Comparison of ENCODE assay signal across 14 cellular contexts in genomic region chr4:23305026-23305425, GRCh38.
DNase-seq lines count a peak whose midpoint lies in the region; ATAC-seq, FAIRE-seq and TF ChIP-seq lines count a peak whose summit lies in the region.
"Had no signal": no experiment of that assay in that cellular context is flagged by ENCODE, and none has a peak within 500 bp of the region (broad histone marks: within the 10 kb centered on the region; RNA-seq: fewer than 3 reads in every experiment).

No MANE protein-coding gene starts in this region.

- no peak for TF ChIP-seq CTCF in MM.1S (IDR thresholded peaks at IDR 0.05; ENCODE audit: low read length)
- no peak for TF ChIP-seq CTCF in bronchial epithelial cell (IDR thresholded peaks at IDR 0.05; ENCODE audit: insufficient read depth, low read length, severe bottlenecking)
- no peak for TF ChIP-seq CTCF in heart right ventricle (IDR thresholded peaks at IDR 0.05)

- peak overlapping the region; percentile 49 for H2AFZ ChIP-seq in MM.1S (ENCODE audit: low read length)

- H3K36me3 ChIP-seq in MM.1S (replicated peaks; ENCODE audit: insufficient read depth, low read length) (no peaks in the 10 kb centered on the region), bronchial epithelial cell (ENCODE audit: control insufficient read depth, insufficient read depth, low read length) (no peaks in the 10 kb centered on the region), heart right ventricle (no peaks in the 10 kb centered on the region)
- H3K36me3 ChIP-seq: heart left ventricle, prostate gland had no signal

- H3K4me1 ChIP-seq in MM.1S (ENCODE audit: low read length) (0 out of 2 replicates have a peak, but pooled peaks cover 5% of the 10 kb centered on the region), heart right ventricle (peaks cover 0 to 4% (median 0%) of the 10 kb centered on the region in 9 donors)
- H3K4me1 ChIP-seq: heart left ventricle, prostate gland had no signal

- no peaks in the 10 kb centered on the region for H3K27me3 ChIP-seq in MM.1S (replicated peaks; ENCODE audit: insufficient read depth, low read length)
- H3K27me3 ChIP-seq in bronchial epithelial cell (ENCODE audit: control insufficient read depth, insufficient read depth, low read length), result no peaks in the 10 kb centered on the region
- H3K27me3 ChIP-seq in heart right ventricle, result no peaks in the 10 kb centered on the region
- H3K27me3 ChIP-seq: heart left ventricle had no signal

- H3K4me3 ChIP-seq in MM.1S (ENCODE audit: low read length) (peak overlapping the region; percentile 15; the same call in 1 of the 2 replicates), bronchial epithelial cell (ENCODE audit: low read depth, low read length) (no peak overlapping the region), heart right ventricle (no peak overlapping the region)
- H3K4me3 ChIP-seq: heart left ventricle, prostate gland had no signal

- no peaks in the 10 kb centered on the region for H3K79me2 ChIP-seq in MM.1S (ENCODE audit: low read length)

- H3F3A ChIP-seq in MM.1S (ENCODE audit: insufficient read depth, low read length), result no peaks in the 10 kb centered on the region

- H3K9me3 ChIP-seq in MM.1S (replicated peaks; ENCODE audit: insufficient read depth, low read length), result no peaks in the 10 kb centered on the region
- H3K9me3 ChIP-seq in heart right ventricle, result no peaks in the 10 kb centered on the region
- H3K9me3 ChIP-seq: heart left ventricle, prostate gland had no signal

- DNase-seq in activated CD4-positive, CD25-positive, alpha-beta regulatory T cell treated with anti-CD3 and anti-CD28 coated beads, Interleukin-2, amount 50 U/mL, for 72 hours, result no peak
- DNase-seq in MM.1S, result peak; percentile 51
- DNase-seq in bronchial epithelial cell (ENCODE audit: low read depth), result peak; percentile 17
- no peak for DNase-seq in heart right ventricle
- no peak for DNase-seq in NCI-H82 (lab: John Stamatoyannopoulos, UW)
- DNase-seq: effector memory CD4-positive, alpha-beta T cell; heart left ventricle; stimulated activated CD4-positive, alpha-beta T cell treated with anti-CD3 and anti-CD28 coated beads, Interleukin-4, amount 100 ng/mL, for 1 hour; T-helper 17 cell had no signal

- 40 to 77% methylated on average over 1 of the region's 1 CpG for WGBS in heart right ventricle, 2 donors

- no peaks in the 10 kb centered on the region for H3K9me2 ChIP-seq in MM.1S (replicated peaks; ENCODE audit: insufficient read depth, low read length)

- no peaks in the 10 kb centered on the region for H4K20me1 ChIP-seq in MM.1S (ENCODE audit: insufficient read depth, low read length)

- FAIRE-seq in bronchial epithelial cell (lab: Jason Lieb, UNC), result no peak
- FAIRE-seq: G401.6 had no signal

- intact Hi-C loops in heart right ventricle (cut with DNase I), result no loop called here

- H3K9ac ChIP-seq in MM.1S (ENCODE audit: low read length), result no peak overlapping the region

- H3K27ac ChIP-seq in MM.1S (ENCODE audit: low read length) (no peak overlapping the region), heart right ventricle (no peak overlapping the region)
- H3K27ac ChIP-seq: heart left ventricle, prostate gland had no signal

- ATAC-seq in activated CD4-positive, CD25-positive, alpha-beta regulatory T cell treated with anti-CD3 and anti-CD28 coated beads, Interleukin-2, amount 50 U/mL, for 24 hours, result peak; percentile 53
- no peak for ATAC-seq in heart right ventricle
- no peak for ATAC-seq in GM18498 (IDR thresholded peaks at IDR 0.05; ENCODE audit: unreplicated experiment)
- ATAC-seq in HG02588 (IDR thresholded peaks at IDR 0.05; ENCODE audit: unreplicated experiment), result no peak
- ATAC-seq: heart left ventricle, T-helper 17 cell had no signal

- peak overlapping the region; percentile 44 for H3K4me2 ChIP-seq in MM.1S (ENCODE audit: low read depth, low read length)

Comparison
In these comparisons a context has a peak if more than half of its experiments do, and no peak if none do; other contexts are left out.
1. ATAC-seq: peak in activated CD4-positive, CD25-positive, alpha-beta regulatory T cell treated with anti-CD3 and anti-CD28 coated beads, Interleukin-2, amount 50 U/mL, for 24 hours (2 of 2); none in heart right ventricle (0 of 8), GM18498 (single experiment) and HG02588 (single experiment).
2. DNase-seq: peak in MM.1S (single experiment) and bronchial epithelial cell (single experiment); none in activated CD4-positive, CD25-positive, alpha-beta regulatory T cell treated with anti-CD3 and anti-CD28 coated beads, Interleukin-2, amount 50 U/mL, for 72 hours (single experiment), heart right ventricle (0 of 2) and NCI-H82 (single experiment).